10 cellular contexts compared by ENCODE assay signal in the genomic region with DNA sequence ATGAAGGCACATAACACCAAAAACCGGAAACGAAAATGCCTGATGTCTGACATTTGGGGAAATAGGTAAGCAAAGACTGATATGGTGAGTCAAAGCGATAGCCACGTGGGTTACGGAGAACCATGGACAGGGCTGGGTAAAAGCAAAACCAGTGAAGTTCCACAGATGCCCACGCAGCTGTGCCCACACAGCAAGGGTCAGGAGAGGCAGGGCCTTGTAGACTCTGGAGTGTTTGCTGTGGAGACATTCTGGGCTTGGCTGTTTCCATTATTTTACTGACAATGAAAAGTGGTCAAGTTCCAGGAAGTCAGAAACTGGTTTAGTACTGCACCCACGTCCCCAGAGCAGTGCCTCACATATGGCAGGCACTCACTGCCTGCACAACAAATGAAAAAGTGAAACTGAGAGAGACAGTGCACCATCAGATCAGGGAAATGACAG.
A peak's percentile ranks its signal among the peaks of the same experiment; 100 is the strongest.
DNase-seq lines count a peak whose midpoint lies in the region; ATAC-seq and TF ChIP-seq lines count a peak whose summit lies in the region.
"Had no signal": no experiment of that assay in that cellular context is flagged by ENCODE, and none has a peak within 500 bp of the region (broad histone marks: within the 10 kb centered on the region; RNA-seq: fewer than 3 reads in every experiment).

No MANE protein-coding gene starts in this region.

- peak; percentile 16 for DNase-seq in activated T-helper 1 cell treated with anti-CD3 and anti-CD28 coated beads, Interleukin-12 subunit alpha, Interleukin-12 subunit beta, Interleukin-2, Interleukin-4 antibody, amounts not matched to agents 30 ng/mL and 10 ng/mL and 1 ng/mL, durations not matched to agents 14 hours and 24 hours and 36 hours (ENCODE audit: low spot score)
- DNase-seq in A172 (ENCODE audit: low spot score) (no peak), EL (no peak), NCI-H2029 treated with DMSO at 0.1 percent for 48 hours (lab: John Stamatoyannopoulos, UW) (no peak), NCI-H82 (lab: John Stamatoyannopoulos, UW) (no peak)
- DNase-seq: DMS79, natural killer cell had no signal

- peak overlapping the region; percentile 41 for H3K4me3 Mint-ChIP-seq in activated T-helper 1 cell treated with anti-CD3 and anti-CD28 coated beads, Interleukin-12 subunit alpha, Interleukin-12 subunit beta, Interleukin-2, Interleukin-4 antibody, amounts not matched to agents 30 ng/mL and 10 ng/mL and 1 ng/mL, durations not matched to agents 14 hours and 24 hours and 36 hours
- H3K4me3 Mint-ChIP-seq: natural killer cell had no signal

- ATAC-seq in GM19438 (IDR thresholded peaks at IDR 0.05; ENCODE audit: low read depth, unreplicated experiment) (peak; percentile 70), HG03139 (IDR thresholded peaks at IDR 0.05; ENCODE audit: unreplicated experiment) (peak; percentile 85)

- peaks cover 29% of the 10 kb centered on the region for H3K4me1 Mint-ChIP-seq in activated T-helper 1 cell treated with anti-CD3 and anti-CD28 coated beads, Interleukin-12 subunit alpha, Interleukin-12 subunit beta, Interleukin-2, Interleukin-4 antibody, amounts not matched to agents 30 ng/mL and 10 ng/mL and 1 ng/mL, durations not matched to agents 14 hours and 24 hours and 36 hours (ENCODE audit: low read depth)

- TF ChIP-seq CTCF in GM12873 (IDR thresholded peaks at IDR 0.05; ENCODE audit: insufficient read depth, low read depth, low read length, missing control alignments): peak; percentile 39

- H3K27me3 Mint-ChIP-seq in activated T-helper 1 cell treated with anti-CD3 and anti-CD28 coated beads, Interleukin-12 subunit alpha, Interleukin-12 subunit beta, Interleukin-2, Interleukin-4 antibody, amounts not matched to agents 30 ng/mL and 10 ng/mL and 1 ng/mL, durations not matched to agents 14 hours and 24 hours and 36 hours (ENCODE audit: insufficient read depth): no peaks in the 10 kb centered on the region

- peak overlapping the region; percentile 78 for H3K27ac Mint-ChIP-seq in activated T-helper 1 cell treated with anti-CD3 and anti-CD28 coated beads, Interleukin-12 subunit alpha, Interleukin-12 subunit beta, Interleukin-2, Interleukin-4 antibody, amounts not matched to agents 30 ng/mL and 10 ng/mL and 1 ng/mL, durations not matched to agents 14 hours and 24 hours and 36 hours
- H3K27ac Mint-ChIP-seq: natural killer cell had no signal

- intact Hi-C loops in activated T-helper 1 cell treated with anti-CD3 and anti-CD28 coated beads, Interleukin-12 subunit alpha, Interleukin-12 subunit beta, Interleukin-2, Interleukin-4 antibody, amounts not matched to agents 30 ng/mL and 10 ng/mL and 1 ng/mL, durations not matched to agents 14 hours and 24 hours and 36 hours (cut with micrococcal nuclease): loop anchor here (1.0 to 5.0 kb wide), 4 partner anchors 49 to 808 kb away; no protein-coding TSS in a partner anchor

- no peaks in the 10 kb centered on the region for H3K36me3 Mint-ChIP-seq in activated T-helper 1 cell treated with anti-CD3 and anti-CD28 coated beads, Interleukin-12 subunit alpha, Interleukin-12 subunit beta, Interleukin-2, Interleukin-4 antibody, amounts not matched to agents 30 ng/mL and 10 ng/mL and 1 ng/mL, durations not matched to agents 14 hours and 24 hours and 36 hours (ENCODE audit: low read depth)
- H3K36me3 Mint-ChIP-seq: natural killer cell had no signal

- peaks cover 4% of the 10 kb centered on the region for H3K9me3 Mint-ChIP-seq in activated T-helper 1 cell treated with anti-CD3 and anti-CD28 coated beads, Interleukin-12 subunit alpha, Interleukin-12 subunit beta, Interleukin-2, Interleukin-4 antibody, amounts not matched to agents 30 ng/mL and 10 ng/mL and 1 ng/mL, durations not matched to agents 14 hours and 24 hours and 36 hours
- H3K9me3 Mint-ChIP-seq: natural killer cell had no signal
